18 cellular contexts compared by ENCODE assay signal in the genomic region with DNA sequence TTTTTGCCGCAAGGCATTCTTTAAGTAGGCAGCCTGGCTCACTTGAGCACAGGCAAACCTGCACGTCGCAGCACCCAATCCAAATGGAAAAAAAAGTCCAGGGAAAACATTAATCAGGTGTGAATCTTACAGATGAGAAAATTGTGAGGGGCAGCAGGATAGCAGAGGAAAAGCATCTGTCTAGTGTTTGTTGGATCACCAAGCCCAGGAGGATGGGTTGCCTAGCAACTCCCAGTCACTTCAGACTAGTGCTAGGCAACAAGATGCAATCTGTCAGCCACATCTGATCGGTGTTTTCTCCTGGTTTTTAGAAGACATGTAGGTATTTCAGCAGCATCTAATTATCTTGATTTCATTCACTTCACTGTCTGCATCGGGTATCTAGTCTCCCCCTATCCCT.
DNase-seq lines count a peak whose midpoint lies in the region.
"Had no signal": no experiment of that assay in that cellular context is flagged by ENCODE, and none has a peak within 500 bp of the region (broad histone marks: within the 10 kb centered on the region; RNA-seq: fewer than 3 reads in every experiment).

No MANE protein-coding gene starts in this region.

- peak overlapping the region; percentile 46 for H3K27ac ChIP-seq in caudate nucleus (ENCODE audit: low read depth, low read length)
- H3K27ac ChIP-seq: heart left ventricle, skin epidermis, upper lobe of right lung had no signal

- DNase-seq in NCI-H2196 (lab: John Stamatoyannopoulos, UW; ENCODE audit: unreplicated experiment) (peak; percentile 30), NCI-H2196 treated with DMSO at 0.1 percent for 48 hours (lab: John Stamatoyannopoulos, UW; ENCODE audit: unreplicated experiment) (no peak), NCI-H2171 (lab: John Stamatoyannopoulos, UW) (peak; percentile 72), caudate nucleus (lab: John Stamatoyannopoulos, UW) (peak in 28 of 61 donors; percentile 1 to 72 (median 12)), retina (peak; percentile 68), NCI-H1048 (lab: John Stamatoyannopoulos, UW) (no peak), NOMO-1 treated with DMSO at 0.1 percent for 48 hours (lab: John Stamatoyannopoulos, UW; ENCODE audit: unreplicated experiment) (no peak), iPS-NIHi7 (ENCODE audit: extremely low spot score) (no peak)
- DNase-seq: activated CD4-positive, alpha-beta T cell treated with anti-CD3 and anti-CD28 coated beads for 4 hours; activated CD8-positive, alpha-beta memory T cell treated with anti-CD3 and anti-CD28 coated beads, Interleukin-2, amount 50 U/mL, for 48 hours; activated naive CD4-positive, alpha-beta T cell; CD8-positive, alpha-beta T cell; heart left ventricle; MM.1S; SIG-M5; T-helper 9 cell; upper lobe of right lung had no signal

Comparison
In these comparisons a context has a peak if more than half of its experiments do, and no peak if none do; other contexts are left out.
1. DNase-seq: peak in NCI-H2196 (single experiment), NCI-H2171 (single experiment) and retina (single experiment); none in NCI-H2196 treated with DMSO at 0.1 percent for 48 hours (single experiment), NCI-H1048 (single experiment), NOMO-1 treated with DMSO at 0.1 percent for 48 hours (single experiment) and iPS-NIHi7 (single experiment).